In the genomic region with DNA sequence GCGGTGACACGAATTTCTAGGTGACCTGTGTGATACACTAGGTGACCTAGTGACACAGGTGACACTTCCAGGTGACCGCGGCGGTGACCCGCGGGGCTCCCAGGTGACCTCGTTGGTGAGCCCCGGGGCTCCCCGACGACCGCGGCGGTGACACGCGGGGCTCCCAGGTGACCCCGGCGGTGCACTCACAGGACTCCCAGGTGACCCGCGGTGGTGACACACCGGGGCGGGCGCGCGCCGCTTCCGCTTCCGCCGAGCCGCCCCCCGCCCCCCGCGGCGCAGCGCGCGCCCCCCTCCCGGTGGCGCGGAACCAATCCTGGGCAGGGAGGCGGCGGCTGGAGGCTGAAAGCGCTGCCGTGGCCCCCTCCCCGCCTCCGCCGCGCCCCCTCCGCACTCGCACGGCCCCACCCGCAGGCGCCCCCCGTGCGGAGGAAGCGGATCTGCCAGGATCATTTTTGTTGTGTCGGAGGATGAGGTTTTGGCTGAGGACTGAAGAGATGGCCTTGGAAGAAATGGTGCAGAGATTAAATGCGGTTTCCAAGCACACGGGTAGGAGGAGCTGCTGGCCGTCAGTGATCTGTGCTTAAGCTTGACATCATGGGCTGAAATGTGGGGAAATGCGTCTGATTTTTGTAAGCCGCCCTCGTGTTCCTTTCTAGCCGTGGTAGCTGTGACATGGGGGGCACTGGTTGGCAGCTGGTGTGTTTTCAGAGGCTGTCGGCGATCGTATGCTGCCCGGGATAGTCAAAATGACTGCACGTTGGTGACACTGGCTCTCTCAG, we compare ENCODE assay signal across 8 cellular contexts. TPM values are rescaled to one million over a fixed set of nuclear protein-coding genes. Genes with fewer than 3 reads are reported as not detected.
A peak's percentile ranks its signal among the peaks of the same experiment; 100 is the strongest.
DNase-seq lines count a peak whose midpoint lies in the region; ATAC-seq and TF ChIP-seq lines count a peak whose summit lies in the region.

A gene with protein sequence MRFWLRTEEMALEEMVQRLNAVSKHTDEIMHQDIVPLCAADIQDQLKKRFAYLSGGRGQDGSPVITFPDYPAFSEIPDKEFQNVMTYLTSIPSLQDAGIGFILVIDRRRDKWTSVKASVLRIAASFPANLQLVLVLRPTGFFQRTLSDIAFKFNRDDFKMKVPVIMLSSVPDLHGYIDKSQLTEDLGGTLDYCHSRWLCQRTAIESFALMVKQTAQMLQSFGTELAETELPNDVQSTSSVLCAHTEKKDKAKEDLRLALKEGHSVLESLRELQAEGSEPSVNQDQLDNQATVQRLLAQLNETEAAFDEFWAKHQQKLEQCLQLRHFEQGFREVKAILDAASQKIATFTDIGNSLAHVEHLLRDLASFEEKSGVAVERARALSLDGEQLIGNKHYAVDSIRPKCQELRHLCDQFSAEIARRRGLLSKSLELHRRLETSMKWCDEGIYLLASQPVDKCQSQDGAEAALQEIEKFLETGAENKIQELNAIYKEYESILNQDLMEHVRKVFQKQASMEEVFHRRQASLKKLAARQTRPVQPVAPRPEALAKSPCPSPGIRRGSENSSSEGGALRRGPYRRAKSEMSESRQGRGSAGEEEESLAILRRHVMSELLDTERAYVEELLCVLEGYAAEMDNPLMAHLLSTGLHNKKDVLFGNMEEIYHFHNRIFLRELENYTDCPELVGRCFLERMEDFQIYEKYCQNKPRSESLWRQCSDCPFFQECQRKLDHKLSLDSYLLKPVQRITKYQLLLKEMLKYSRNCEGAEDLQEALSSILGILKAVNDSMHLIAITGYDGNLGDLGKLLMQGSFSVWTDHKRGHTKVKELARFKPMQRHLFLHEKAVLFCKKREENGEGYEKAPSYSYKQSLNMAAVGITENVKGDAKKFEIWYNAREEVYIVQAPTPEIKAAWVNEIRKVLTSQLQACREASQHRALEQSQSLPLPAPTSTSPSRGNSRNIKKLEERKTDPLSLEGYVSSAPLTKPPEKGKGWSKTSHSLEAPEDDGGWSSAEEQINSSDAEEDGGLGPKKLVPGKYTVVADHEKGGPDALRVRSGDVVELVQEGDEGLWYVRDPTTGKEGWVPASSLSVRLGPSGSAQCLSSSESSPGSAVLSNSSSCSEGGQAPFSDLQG (plus strand): TSS at position 305 of the 782 bp plus-strand sequence. CDS start 166 bp downstream, at position 471.

- H3K4me2 ChIP-seq in OCI-LY7 (ENCODE audit: low read length) (peak within 1 kb of the TSS; percentile 86), osteoblast (ENCODE audit: insufficient read depth, low read length) (peak within 1 kb of the TSS; percentile 32)

- H4K20me1 ChIP-seq in OCI-LY7 (ENCODE audit: insufficient read depth, low read length) (no peaks in the 10 kb centered on the region), osteoblast (ENCODE audit: insufficient read depth, low read length) (no peaks in the 10 kb centered on the region)

- H3K36me3 ChIP-seq in OCI-LY7 (ENCODE audit: insufficient read depth, low read length) (no peaks in the 10 kb centered on the region), osteoblast (ENCODE audit: insufficient read depth, low read length) (no peaks in the 10 kb centered on the region)

- TF ChIP-seq CTCF in OCI-LY7 (conservative IDR thresholded peaks at IDR 0.05; ENCODE audit: low read length), result 0 out of 2 replicates have a peak, but pooled peaks have one; percentile 41
- no peak for TF ChIP-seq CTCF in osteoblast (IDR thresholded peaks at IDR 0.05; ENCODE audit: extremely low read depth, low read depth, low read length)

- DNase-seq in SIG-M5 treated with dmso at 0.1 percent for 504 hours (lab: John Stamatoyannopoulos, UW; ENCODE audit: unreplicated experiment) (peak; percentile 24), SIG-M5 (lab: John Stamatoyannopoulos, UW) (no peak), OCI-LY7 (ENCODE audit: low spot score) (peak; percentile 70), activated gamma-delta T cell (lab: John Stamatoyannopoulos, UW) (peak; percentile 61), glomerular visceral epithelial cell (ENCODE audit: extremely low spot score) (peak; percentile 16), osteoblast (ENCODE audit: insufficient read length, low spot score, missing footprints) (peak; percentile 93)

- peaks cover 52% of the 10 kb centered on the region for H3K27me3 ChIP-seq in osteoblast (ENCODE audit: insufficient read depth, low read length)

- H3K4me3 ChIP-seq in OCI-LY7 (ENCODE audit: low read depth, low read length, poor library complexity, severe bottlenecking) (peak within 1 kb of the TSS; percentile 78), osteoblast (ENCODE audit: insufficient read depth, low read length) (no peak within 1 kb of the TSS)

- H3K9me3 ChIP-seq in OCI-LY7 (ENCODE audit: low read length) (no peaks in the 10 kb centered on the region), osteoblast (ENCODE audit: low read depth, low read length) (peaks cover 5% of the 10 kb centered on the region)

- H3K9me2 ChIP-seq in OCI-LY7 (ENCODE audit: insufficient read depth, low read length), result no peaks in the 10 kb centered on the region

- CTCF ChIA-PET in OCI-LY7 (lab: Charles Lee; ENCODE audit: unreplicated experiment), result interaction anchor here (0.6 kb wide), 1 partner anchor 107 kb away, joined by 3 read pairs; no protein-coding TSS in a partner anchor

- H3K79me2 ChIP-seq in OCI-LY7 (ENCODE audit: insufficient read depth, low read depth, low read length), result no peaks in the 10 kb centered on the region
- H3K79me2 ChIP-seq in osteoblast (ENCODE audit: insufficient read depth, low read length), result no peaks in the 10 kb centered on the region

- BruUV-seq in OCI-LY7 (replicated peaks; lab: Mats Ljungman, UMichigan), result no TSS peak

- peak within 1 kb of the TSS; percentile 14 for H3K27ac ChIP-seq in OCI-LY7 (ENCODE audit: low read depth, low read length, poor library complexity, severe bottlenecking)
- H3K27ac ChIP-seq in osteoblast (ENCODE audit: low read depth, low read length), result no peak within 1 kb of the TSS
- peak within 1 kb of the TSS; percentile 69 for H3K27ac ChIP-seq in temporal lobe (ENCODE audit: low read depth, low read length)

- peak within 1 kb of the TSS; percentile 92 for H2AFZ ChIP-seq in OCI-LY7 (ENCODE audit: low read length)
- H2AFZ ChIP-seq in osteoblast (ENCODE audit: low read length), result no peak within 1 kb of the TSS

- POLR2A ChIA-PET in OCI-LY7 (lab: Charles Lee), result no interaction called here

- intact Hi-C loops in OCI-LY7 (cut with micrococcal nuclease; ENCODE audit: unreplicated experiment), result no loop called here

- ATAC-seq in GM21447 (IDR thresholded peaks at IDR 0.05; ENCODE audit: unreplicated experiment), result no peak

- H3K4me1 ChIP-seq in OCI-LY7 (ENCODE audit: insufficient read depth, low read length, poor library complexity, severe bottlenecking) (peaks cover 8% of the 10 kb centered on the region), osteoblast (ENCODE audit: insufficient read depth, low read length) (no peaks in the 10 kb centered on the region)

RNA-seq across cellular contexts. Expression of the gene that starts here (rescaled TPM):
- 2.8 and 8.4 TPM in 2 replicates for total RNA-seq in OCI-LY7 (2014; rRNA removed; shearing (Covaris generic))
- total RNA-seq in OCI-LY7 (2022) (12.8 and 16.4 TPM in 2 replicates), osteoblast (6.5 TPM in 2 replicates), temporal lobe (120 TPM)
